Comparison of ENCODE assay signal across 33 cellular contexts in genomic region chr1:11963622-11964021, GRCh38.
"Had no signal": no experiment of that assay in that cellular context is flagged by ENCODE, and none has a peak within 500 bp of the region (broad histone marks: within the 10 kb centered on the region; RNA-seq: fewer than 3 reads in every experiment).

No MANE protein-coding gene starts in this region.

- DNase-seq: activated CD4-positive, alpha-beta memory T cell treated with anti-CD3 and anti-CD28 coated beads, Interleukin-2, amount 10 ng/mL, durations not matched to agents 7 days and 5 days; activated CD4-positive, alpha-beta T cell treated with anti-CD3 and anti-CD28 coated beads for 36 hours; activated CD4-positive, alpha-beta T cell treated with anti-CD3 and anti-CD28 coated beads, Interleukin-2, amount 10 ng/mL, durations not matched to agents 7 days and 5 days; activated CD4-positive, alpha-beta T cell treated with anti-CD3 and anti-CD28 coated beads, Interleukin-2, amount 50 U/mL, for 4 hours; activated CD4-positive, CD25-positive, alpha-beta regulatory T cell; activated CD4-positive, CD25-positive, alpha-beta regulatory T cell treated with anti-CD3 and anti-CD28 coated beads, Interleukin-2, amount 50 U/mL, for 72 hours; activated CD8-positive, alpha-beta memory T cell treated with anti-CD3 and anti-CD28 coated beads, Interleukin-2, amount 50 U/mL, for 48 hours; activated gamma-delta T cell; activated naive CD4-positive, alpha-beta T cell; activated naive CD4-positive, alpha-beta T cell treated with anti-CD3 and anti-CD28 coated beads, Interleukin-2, amount 10 ng/mL, durations not matched to agents 7 days and 5 days; activated T-cell treated with anti-CD3 and anti-CD28 coated beads for 4 hours; activated T-cell treated with anti-CD3 and anti-CD28 coated beads, Interleukin-2, amount 50 U/mL, for 24 hours; activated T-cell treated with anti-CD3 and anti-CD28 coated beads, Interleukin-2, amount 50 U/mL, for 72 hours; adrenal gland; amygdala; aorta; body of pancreas; caudate nucleus; cortex of kidney; effector CD8-positive, alpha-beta T cell; esophagus squamous epithelium; foreskin melanocyte; heart right ventricle; T-cell; T1000 had no signal

- H3K9me3 ChIP-seq: adrenal gland, body of pancreas, esophagus squamous epithelium, gastroesophageal sphincter, heart right ventricle had no signal

- H3K36me3 Mint-ChIP-seq: activated naive CD4-positive, alpha-beta T cell treated with anti-CD3 and anti-CD28 coated beads, Interleukin-2, amount 50 U/mL, for 72 hours; T-cell had no signal

- H3K4me3 ChIP-seq: adrenal gland, body of pancreas, esophagus squamous epithelium, gastroesophageal sphincter, heart right ventricle had no signal

- H3K4me3 Mint-ChIP-seq: activated CD4-positive, alpha-beta memory T cell treated with anti-CD3 and anti-CD28 coated beads, Interleukin-2, amount 10 ng/mL, durations not matched to agents 7 days and 5 days; activated CD4-positive, alpha-beta T cell treated with anti-CD3 and anti-CD28 coated beads for 36 hours; activated CD4-positive, alpha-beta T cell treated with anti-CD3 and anti-CD28 coated beads, Interleukin-2, amount 10 ng/mL, durations not matched to agents 7 days and 5 days; activated naive CD4-positive, alpha-beta T cell treated with anti-CD3 and anti-CD28 coated beads, Interleukin-2, amount 10 ng/mL, durations not matched to agents 7 days and 5 days; activated T-cell treated with anti-CD3 and anti-CD28 coated beads, Interleukin-2, amount 50 U/mL, for 24 hours; activated T-cell treated with anti-CD3 and anti-CD28 coated beads, Interleukin-2, amount 50 U/mL, for 72 hours; T-cell; T-helper 1 cell treated with Interleukin-12 subunit alpha and Interleukin-12 subunit beta and Interleukin-4 antibody, amounts not matched to agents 30 μg/mL and 1 μg/mL, for 36 hours; T-helper 2 cell treated with Interferon-gamma antibody and Interleukin-4, amounts not matched to agents 5 μg/mL and 100 μg/mL, for 36 hours had no signal

- H3K27me3 Mint-ChIP-seq: activated CD4-positive, alpha-beta memory T cell treated with anti-CD3 and anti-CD28 coated beads, Interleukin-2, amount 10 ng/mL, durations not matched to agents 7 days and 5 days; activated CD4-positive, alpha-beta T cell treated with anti-CD3 and anti-CD28 coated beads for 36 hours; activated CD4-positive, alpha-beta T cell treated with anti-CD3 and anti-CD28 coated beads, Interleukin-2, amount 10 ng/mL, durations not matched to agents 7 days and 5 days; activated naive CD4-positive, alpha-beta T cell treated with anti-CD3 and anti-CD28 coated beads, Interleukin-2, amount 10 ng/mL, durations not matched to agents 7 days and 5 days; activated T-cell treated with anti-CD3 and anti-CD28 coated beads, Interleukin-2, amount 50 U/mL, for 24 hours; T-cell had no signal

- ATAC-seq: activated CD4-positive, alpha-beta T cell treated with anti-CD3 and anti-CD28 coated beads for 36 hours; activated naive CD4-positive, alpha-beta T cell treated with anti-CD3 and anti-CD28 coated beads, Interleukin-2, amount 50 U/mL, for 72 hours; activated T-cell treated with anti-CD3 and anti-CD28 coated beads, Interleukin-2, amount 50 U/mL, for 72 hours; body of pancreas; gastroesophageal sphincter; heart right ventricle; T-cell had no signal

- H3K27ac ChIP-seq: adrenal gland, body of pancreas, epithelial cell of prostate, esophagus squamous epithelium, gastroesophageal sphincter, heart right ventricle had no signal

- H3K4me1 Mint-ChIP-seq: activated CD4-positive, alpha-beta memory T cell treated with anti-CD3 and anti-CD28 coated beads, Interleukin-2, amount 10 ng/mL, durations not matched to agents 7 days and 5 days; activated CD4-positive, alpha-beta T cell treated with anti-CD3 and anti-CD28 coated beads for 36 hours; activated CD4-positive, alpha-beta T cell treated with anti-CD3 and anti-CD28 coated beads, Interleukin-2, amount 10 ng/mL, durations not matched to agents 7 days and 5 days; activated naive CD4-positive, alpha-beta T cell treated with anti-CD3 and anti-CD28 coated beads, Interleukin-2, amount 10 ng/mL, durations not matched to agents 7 days and 5 days; T-cell had no signal

- FAIRE-seq: colon, endometrium, endothelial cell of umbilical vein had no signal

- H3K9me3 Mint-ChIP-seq: activated CD4-positive, alpha-beta memory T cell treated with anti-CD3 and anti-CD28 coated beads, Interleukin-2, amount 10 ng/mL, durations not matched to agents 7 days and 5 days; activated CD4-positive, alpha-beta T cell treated with anti-CD3 and anti-CD28 coated beads, Interleukin-2, amount 10 ng/mL, durations not matched to agents 7 days and 5 days; activated naive CD4-positive, alpha-beta T cell treated with anti-CD3 and anti-CD28 coated beads, Interleukin-2, amount 10 ng/mL, durations not matched to agents 7 days and 5 days; activated naive CD4-positive, alpha-beta T cell treated with anti-CD3 and anti-CD28 coated beads, Interleukin-2, amount 50 U/mL, for 72 hours; activated T-cell treated with anti-CD3 and anti-CD28 coated beads, Interleukin-2, amount 50 U/mL, for 24 hours; activated T-cell treated with anti-CD3 and anti-CD28 coated beads, Interleukin-2, amount 50 U/mL, for 72 hours; T-cell; T-helper 1 cell treated with Interleukin-12 subunit alpha and Interleukin-12 subunit beta and Interleukin-4 antibody, amounts not matched to agents 30 μg/mL and 1 μg/mL, for 36 hours; T-helper 2 cell treated with Interferon-gamma antibody and Interleukin-4, amounts not matched to agents 5 μg/mL and 100 μg/mL, for 36 hours had no signal

- H3K27ac Mint-ChIP-seq: activated CD4-positive, alpha-beta memory T cell treated with anti-CD3 and anti-CD28 coated beads, Interleukin-2, amount 10 ng/mL, durations not matched to agents 7 days and 5 days; activated CD4-positive, alpha-beta T cell treated with anti-CD3 and anti-CD28 coated beads for 36 hours; activated CD4-positive, alpha-beta T cell treated with anti-CD3 and anti-CD28 coated beads, Interleukin-2, amount 10 ng/mL, durations not matched to agents 7 days and 5 days; activated naive CD4-positive, alpha-beta T cell treated with anti-CD3 and anti-CD28 coated beads, Interleukin-2, amount 10 ng/mL, durations not matched to agents 7 days and 5 days; activated T-cell treated with anti-CD3 and anti-CD28 coated beads, Interleukin-2, amount 50 U/mL, for 24 hours; activated T-cell treated with anti-CD3 and anti-CD28 coated beads, Interleukin-2, amount 50 U/mL, for 72 hours; T-cell; T-helper 1 cell treated with Interleukin-12 subunit alpha and Interleukin-12 subunit beta and Interleukin-4 antibody, amounts not matched to agents 30 μg/mL and 1 μg/mL, for 36 hours; T-helper 2 cell treated with Interferon-gamma antibody and Interleukin-4, amounts not matched to agents 5 μg/mL and 100 μg/mL, for 36 hours had no signal

- H3K27me3 ChIP-seq: adrenal gland, body of pancreas, esophagus squamous epithelium, gastroesophageal sphincter, heart right ventricle had no signal
